In the genomic region with DNA sequence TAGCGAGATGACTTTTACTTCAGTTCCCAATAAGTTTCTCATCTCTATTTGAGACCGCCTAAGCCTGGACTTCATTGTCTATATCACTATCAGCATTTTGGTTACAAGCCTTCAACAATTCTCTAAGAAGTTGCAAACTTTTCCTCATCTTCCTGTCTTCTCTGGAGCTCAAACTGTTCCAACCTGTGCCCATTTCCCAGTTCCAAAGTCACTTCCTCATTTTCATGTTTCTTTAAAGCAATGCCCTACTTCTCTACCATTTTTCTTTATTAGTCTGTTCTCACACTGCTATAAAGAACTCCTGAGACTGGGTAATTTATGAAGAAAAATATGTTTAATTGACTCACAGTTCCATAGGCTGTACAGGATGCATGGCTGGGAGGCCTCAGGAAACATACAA, we compare ENCODE assay signal across 27 cellular contexts.
"Had no signal": no experiment of that assay in that cellular context is flagged by ENCODE, and none has a peak within 500 bp of the region (broad histone marks: within the 10 kb centered on the region; RNA-seq: fewer than 3 reads in every experiment).

No MANE protein-coding gene starts in this region.

- H3K9me3 Mint-ChIP-seq: dendritic cell treated with granulocyte-macrophage colony-stimulating factor and Interleukin-4, amounts not matched to agents 40 ng/mL and 50 ng/mL, for 4 days; mesothelial cell of epicardium; naive B cell had no signal

- ATAC-seq: effector memory CD8-positive, alpha-beta T cell; esophagus mucosa; gastrocnemius medialis; heart right ventricle; left cardiac atrium; left lung; left ventricle myocardium superior; lower lobe of right lung; mucosa of descending colon had no signal

- H3K27me3 ChIP-seq: esophagus squamous epithelium, gastrocnemius medialis, heart right ventricle, left lung had no signal

- H3K4me1 ChIP-seq: esophagus squamous epithelium, heart right ventricle, left lung, lower lobe of right lung had no signal

- FAIRE-seq: endometrium, islet of Langerhans, keratinocyte had no signal

- H3K9me3 ChIP-seq: esophagus squamous epithelium, gastrocnemius medialis, heart right ventricle, left lung, lower lobe of right lung, mucosa of descending colon had no signal

- H3K27ac Mint-ChIP-seq: dendritic cell treated with granulocyte-macrophage colony-stimulating factor and Interleukin-4, amounts not matched to agents 40 ng/mL and 50 ng/mL, for 4 days; effector memory CD8-positive, alpha-beta T cell; endodermal cell; mesothelial cell of epicardium; naive B cell had no signal

- H3K4me3 ChIP-seq: esophagus squamous epithelium, gastrocnemius medialis, heart right ventricle, left lung, lower lobe of right lung, mucosa of descending colon had no signal

- H3K4me3 Mint-ChIP-seq: dendritic cell treated with granulocyte-macrophage colony-stimulating factor and Interleukin-4, amounts not matched to agents 40 ng/mL and 50 ng/mL, for 4 days; effector memory CD8-positive, alpha-beta T cell; endodermal cell; mesothelial cell of epicardium; naive B cell had no signal

- H3K27ac ChIP-seq: epithelial cell of prostate, esophagus squamous epithelium, gastrocnemius medialis, heart right ventricle, left lung, lower lobe of right lung had no signal

- H3K36me3 ChIP-seq: esophagus squamous epithelium, gastrocnemius medialis, heart right ventricle, left lung, lower lobe of right lung had no signal

- H3K36me3 Mint-ChIP-seq: mesothelial cell of epicardium, naive B cell had no signal

- DNase-seq: cortex of kidney; effector CD8-positive, alpha-beta T cell; effector memory CD8-positive, alpha-beta T cell; endodermal cell; erythroblast; esophagus squamous epithelium; foreskin fibroblast; foreskin melanocyte; gastrocnemius medialis; glutamatergic neuron; head of caudate nucleus; heart right ventricle; hippocampal formation; left cardiac atrium; left lung; left ventricle myocardium superior; lower lobe of right lung; mesenchymal stem cell; mucosa of descending colon; naive B cell had no signal

- H3K27me3 Mint-ChIP-seq: dendritic cell treated with granulocyte-macrophage colony-stimulating factor and Interleukin-4, amounts not matched to agents 40 ng/mL and 50 ng/mL, for 4 days; effector memory CD8-positive, alpha-beta T cell; naive B cell had no signal

- H3K4me1 Mint-ChIP-seq: endodermal cell, mesothelial cell of epicardium, naive B cell had no signal
